20 cellular contexts compared by ENCODE assay signal in the genomic region with DNA sequence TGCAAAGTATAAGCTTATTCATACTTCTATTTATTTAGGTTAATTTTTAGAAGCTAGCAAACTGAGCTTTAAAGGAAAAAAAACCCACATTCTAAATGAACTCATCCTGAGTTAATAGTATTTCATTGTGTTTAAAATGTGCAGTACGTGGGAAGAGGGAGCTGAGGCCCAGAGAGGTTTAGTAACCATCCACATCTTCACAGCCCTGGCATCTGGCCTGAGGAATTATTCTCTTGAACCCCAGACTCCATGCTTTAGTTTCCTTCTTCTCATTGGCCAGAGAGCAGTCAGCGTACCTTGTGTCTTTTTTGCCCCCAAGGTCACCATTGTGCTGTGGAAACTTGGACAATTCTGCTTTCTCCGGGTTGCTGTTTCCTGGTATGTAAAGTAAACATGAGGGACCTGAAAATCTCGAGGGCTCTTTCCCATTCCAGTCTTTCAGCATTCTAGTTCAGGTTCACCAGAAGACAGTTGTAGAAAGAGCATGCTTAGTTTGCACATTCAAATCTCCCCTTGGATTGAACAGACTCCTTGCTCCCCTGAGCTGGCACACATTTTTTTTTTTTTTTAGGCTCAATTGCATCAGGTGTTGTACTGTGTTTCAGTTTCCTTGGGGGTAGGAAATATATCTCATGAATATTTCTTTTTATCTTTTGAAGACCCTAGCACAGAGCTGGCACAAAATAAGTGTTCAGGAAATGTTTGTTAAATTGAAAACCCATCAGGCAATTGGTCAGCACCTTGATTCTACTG.
A peak's percentile ranks its signal among the peaks of the same experiment; 100 is the strongest.
DNase-seq lines count a peak whose midpoint lies in the region; ATAC-seq, FAIRE-seq and TF ChIP-seq lines count a peak whose summit lies in the region.
"Had no signal": no experiment of that assay in that cellular context is flagged by ENCODE, and none has a peak within 500 bp of the region (broad histone marks: within the 10 kb centered on the region; RNA-seq: fewer than 3 reads in every experiment).

No MANE protein-coding gene starts in this region.

- no peak overlapping the region for H2AK5ac ChIP-seq in H1 (ENCODE audit: low read depth, low read length)

- no peak overlapping the region for H2BK120ac ChIP-seq in H1 (replicated peaks; ENCODE audit: low read depth, low read length)

- no peaks in the 10 kb centered on the region for H3K9me3 Mint-ChIP-seq in type B pancreatic cell
- H3K9me3 Mint-ChIP-seq: CD4-positive, CD25-positive, alpha-beta regulatory T cell had no signal

- H2AFZ ChIP-seq in H1 (ENCODE audit: low read length) = 0 out of 2 replicates have a peak overlapping the region, but pooled peaks have one; percentile 27

- no peak overlapping the region for H4K8ac ChIP-seq in H1 (ENCODE audit: extremely low read depth, insufficient read depth, low read length)

- no peak overlapping the region; the same call in 1 of the 2 replicates for H2BK12ac ChIP-seq in H1 (ENCODE audit: low read depth, low read length)

- H3K4me3 ChIP-seq in H1 (ENCODE audit: extremely low read depth in 1 of 4, insufficient read depth in 2 of 4, low read depth in 3 of 4, low read length in 4 of 4) = no peak overlapping the region
- H3K4me3 ChIP-seq: MG63, SK-N-MC had no signal

- no peak overlapping the region for H3K4ac ChIP-seq in H1 (replicated peaks; ENCODE audit: insufficient read length, low read depth, low read length)

- no peak overlapping the region for H3K4me2 ChIP-seq in H1 (ENCODE audit: insufficient read depth in 1 of 2, low read depth in 2 of 2, low read length in 2 of 2)

- no peak overlapping the region for H3K4me3 Mint-ChIP-seq in type B pancreatic cell

- no peaks in the 10 kb centered on the region for H3K36me3 Mint-ChIP-seq in type B pancreatic cell
- H3K36me3 Mint-ChIP-seq: CD4-positive, CD25-positive, alpha-beta regulatory T cell had no signal

- ATAC-seq in HG03135 (IDR thresholded peaks at IDR 0.05; ENCODE audit: unreplicated experiment) = no peak
- ATAC-seq: Right ventricle myocardium inferior had no signal

- H2BK5ac ChIP-seq in H1 (ENCODE audit: low read depth, low read length) = no peak overlapping the region; the same call in 1 of the 2 replicates

- TF ChIP-seq POLR2A in H1 (IDR thresholded peaks at IDR 0.05; ENCODE audit: control extremely low read depth in 1 of 2, low read depth in 2 of 2, low read length in 2 of 2) = no peak

- no peaks in the 10 kb centered on the region for H3K79me1 ChIP-seq in H1 (ENCODE audit: low read depth, low read length)

- peaks cover 4 to 11% (median 5%) of the 10 kb centered on the region in 4 experiments; a peak in 6 of 7 replicates for H3K4me1 ChIP-seq in H1 (replicated peaks in 1 of 4; ENCODE audit: control insufficient read depth in 3 of 4, insufficient read depth in 4 of 4, low read length in 3 of 4)

- CTCF ChIA-PET in H1 (lab: Charles Lee; ENCODE audit: partially characterized antibody) = interaction anchor here (1.3 to 15.6 kb wide), 4 partner anchors 12 to 82 kb away, joined by 3 to 120 read pairs (median 6); no protein-coding TSS in a partner anchor

- no peak overlapping the region for H4K91ac ChIP-seq in H1 (replicated peaks; ENCODE audit: insufficient read length, low read length)

- DNase-seq in DMS53 treated with DMSO at 0.1 percent for 48 hours (lab: John Stamatoyannopoulos, UW; ENCODE audit: unreplicated experiment) (peak; percentile 36), HuH-7.5 (ENCODE audit: low spot score) (peak; percentile 28), H1 (ENCODE audit: low read depth in 1 of 2, low spot score in 2 of 2) (no peak), type B pancreatic cell (ENCODE audit: extremely low spot score, unreplicated experiment) (no peak), NCI-H187 treated with DMSO at 0.1 percent for 48 hours (lab: John Stamatoyannopoulos, UW) (no peak), NCI-H2171 (lab: John Stamatoyannopoulos, UW) (no peak)
- DNase-seq: CD4-positive, CD25-positive, alpha-beta regulatory T cell; MG63; NCI-H1417 treated with DMSO at 0.1 percent for 48 hours; NCI-H187; NCI-H2107; NCI-H510A; NCI-H774; SW 1271 had no signal

- TF ChIP-seq EP300 in H1 (IDR thresholded peaks at IDR 0.05; ENCODE audit: borderline replicate concordance in 1 of 2, low read depth in 2 of 2, low read length in 2 of 2) = no peak

- no peak overlapping the region for H3K23ac ChIP-seq in H1 (ENCODE audit: insufficient read length)

- no peak overlapping the region for H3K56ac ChIP-seq in H1 (replicated peaks; ENCODE audit: insufficient read length, low read depth, low read length)

- no peaks in the 10 kb centered on the region for H3K79me2 ChIP-seq in H1 (ENCODE audit: control insufficient read depth in 1 of 2, insufficient read depth in 2 of 2, low read length in 2 of 2)

- no peak overlapping the region for H4K5ac ChIP-seq in H1 (ENCODE audit: insufficient read length, low read depth, low read length)

- FAIRE-seq in H1 (lab: Jason Lieb, UNC) = no peak
- FAIRE-seq: G401.6, GM12892, RCC 7860 had no signal

- H3K9me3 ChIP-seq in H1 (ENCODE audit: insufficient read depth in 2 of 2, low read depth in 1 of 2, low read length in 1 of 2) = no peaks in the 10 kb centered on the region
- H3K9me3 ChIP-seq: MG63 had no signal

- no peak overlapping the region for H3K27ac ChIP-seq in H1 (ENCODE audit: low read depth, low read length)
- H3K27ac ChIP-seq: SK-N-MC had no signal

- no peak overlapping the region for H2BK15ac ChIP-seq in H1 (ENCODE audit: low read length)

- no peaks in the 10 kb centered on the region for H3K27me3 Mint-ChIP-seq in type B pancreatic cell
- H3K27me3 Mint-ChIP-seq: CD4-positive, CD25-positive, alpha-beta regulatory T cell had no signal

- peaks cover 27% of the 10 kb centered on the region for H3K4me1 Mint-ChIP-seq in type B pancreatic cell (ENCODE audit: unreplicated experiment)

- no peak overlapping the region for H3K9ac ChIP-seq in H1 (replicated peaks in 1 of 4; ENCODE audit: extremely low read depth in 1 of 4, low read depth in 3 of 4, low read length in 3 of 4)

- H3K27ac Mint-ChIP-seq in type B pancreatic cell = peak overlapping the region; percentile 15
- H3K27ac Mint-ChIP-seq: CD4-positive, CD25-positive, alpha-beta regulatory T cell had no signal

- WGBS in H1 (ENCODE audit: extremely low coverage in 1 of 2, insufficient coverage in 1 of 2, insufficient read length in 1 of 2, insufficient replicate concordance in 2 of 2, low coverage in 1 of 2, low lambda C conversion rate in 2 of 2, missing lambda C conversion rate in 1 of 2), 2 experiments = 82% methylated on average over 4 of the region's 4 CpGs; no CpG with 5 or more reads in 1 of the 2 experiments

- TF ChIP-seq RAD21 in H1 (IDR thresholded peaks at IDR 0.05 in 1 of 2, conservative IDR thresholded peaks at IDR 0.05 in 1 of 2; ENCODE audit: low read depth in 2 of 2, low read length in 2 of 2) = no peak

- H3K18ac ChIP-seq in H1 (ENCODE audit: extremely low read depth, low read length) = no peak overlapping the region

- H3K23me2 ChIP-seq in H1 (ENCODE audit: low read depth, low read length) = no peaks in the 10 kb centered on the region

- no peaks in the 10 kb centered on the region for H3K27me3 ChIP-seq in H1 (replicated peaks in 1 of 4; ENCODE audit: control insufficient read depth in 3 of 4, extremely low read depth in 1 of 4, insufficient read depth in 3 of 4, low read length in 3 of 4)
- H3K27me3 ChIP-seq: MG63 had no signal

- no peak overlapping the region for H2BK20ac ChIP-seq in H1 (ENCODE audit: low read length)

- POLR2A ChIA-PET in H1 (lab: Charles Lee; ENCODE audit: partially characterized antibody) = interaction anchor here (1.1 to 1.5 kb wide), 2 partner anchors 9 to 80 kb away, joined by 3 to 6 read pairs; no protein-coding TSS in a partner anchor

- no peak overlapping the region for H3K14ac ChIP-seq in H1 (ENCODE audit: insufficient read length)

- TF ChIP-seq CTCF in H1 (IDR thresholded peaks at IDR 0.05; ENCODE audit: control extremely low read depth in 1 of 3, insufficient read depth in 1 of 3, low read depth in 1 of 3, low read length in 3 of 3) (no peak), type B pancreatic cell (conservative IDR thresholded peaks at IDR 0.05) (no peak)

- H4K20me1 ChIP-seq in H1 (replicated peaks in 1 of 2; ENCODE audit: control insufficient read depth in 1 of 2, insufficient read depth in 2 of 2, low read length in 2 of 2) = no peaks in the 10 kb centered on the region

- no peaks in the 10 kb centered on the region for H3K36me3 ChIP-seq in H1 (ENCODE audit: control insufficient read depth in 2 of 4, insufficient read depth in 4 of 4, low read length in 3 of 4)
- H3K36me3 ChIP-seq: MG63 had no signal

TF ChIP-seq in H1, 55 proteins besides CTCF, POLR2A, EP300 and RAD21:
- TF ChIP-seq BCL11A (IDR thresholded peaks at IDR 0.05; ENCODE audit: low read depth in 2 of 2, low read length in 2 of 2) (no peak), CHD2 (IDR thresholded peaks at IDR 0.05; ENCODE audit: low read length) (no peak), YY1 (IDR thresholded peaks at IDR 0.05; ENCODE audit: low read depth, low read length) (no peak), CTBP2 (IDR thresholded peaks at IDR 0.05; ENCODE audit: borderline replicate concordance, insufficient read depth, insufficient read length, low read length) (no peak), SUZ12 (IDR thresholded peaks at IDR 0.05; ENCODE audit: low read length) (no peak), POU5F1 (IDR thresholded peaks at IDR 0.05; ENCODE audit: low read depth, low read length) (no peak), GTF2F1 (IDR thresholded peaks at IDR 0.05; ENCODE audit: borderline replicate concordance, low read depth, low read length) (no peak), FOSL1 (IDR thresholded peaks at IDR 0.05; ENCODE audit: insufficient read depth, low read depth, low read length) (no peak)

Comparison
In these comparisons a context has a peak if more than half of its experiments do, and no peak if none do; other contexts are left out.
1. DNase-seq: peak in DMS53 treated with DMSO at 0.1 percent for 48 hours (single experiment) and HuH-7.5 (single experiment); none in H1 (0 of 2), type B pancreatic cell (single experiment), NCI-H187 treated with DMSO at 0.1 percent for 48 hours (single experiment) and NCI-H2171 (single experiment).